Comparison of ENCODE assay signal across 21 cellular contexts in genomic region chrX:95911062-95911461, GRCh38.
A peak's percentile ranks its signal among the peaks of the same experiment; 100 is the strongest.
DNase-seq lines count a peak whose midpoint lies in the region; ATAC-seq, FAIRE-seq and TF ChIP-seq lines count a peak whose summit lies in the region.
"Had no signal": no experiment of that assay in that cellular context is flagged by ENCODE, and none has a peak within 500 bp of the region (broad histone marks: within the 10 kb centered on the region; RNA-seq: fewer than 3 reads in every experiment).

No MANE protein-coding gene starts in this region.

- no peak for TF ChIP-seq RAD21 in A549 (conservative IDR thresholded peaks at IDR 0.05 in 1 of 2, IDR thresholded peaks at IDR 0.05 in 1 of 2)

- no peaks in the 10 kb centered on the region for H3K4me1 ChIP-seq in A549
- no peaks in the 10 kb centered on the region for H3K4me1 ChIP-seq in GM23338 (ENCODE audit: insufficient read depth)
- no peaks in the 10 kb centered on the region for H3K4me1 ChIP-seq in astrocyte (ENCODE audit: insufficient read depth, low read length)
- H3K4me1 ChIP-seq: Caco-2 had no signal

- no peak for TF ChIP-seq EP300 in A549 (IDR thresholded peaks at IDR 0.05)

- no peak for TF ChIP-seq POLR2A in A549 (IDR thresholded peaks at IDR 0.05; ENCODE audit: low read length)

- no peak overlapping the region for H3K4me2 ChIP-seq in A549
- no peak overlapping the region for H3K4me2 ChIP-seq in GM23338
- no peak overlapping the region for H3K4me2 ChIP-seq in astrocyte (ENCODE audit: low read length)
- H3K4me2 ChIP-seq: BLaER1 treated with 17β-estradiol and CSF1 and Interleukin-3, amounts not matched to agents 10 nM and 100 nM had no signal

- H3K27ac ChIP-seq in A549: no peak overlapping the region
- no peak overlapping the region for H3K27ac ChIP-seq in GM23338 (ENCODE audit: low read depth)
- no peak overlapping the region for H3K27ac ChIP-seq in astrocyte (ENCODE audit: low read depth, low read length)
- H3K27ac ChIP-seq: BLaER1 treated with 17β-estradiol and CSF1 and Interleukin-3, amounts not matched to agents 10 nM and 100 nM; C4-2B had no signal

- POLR2A ChIA-PET in A549 (lab: Yijun Ruan, JAX): no interaction called here

- FAIRE-seq in A549 (lab: Jason Lieb, UNC): peak; percentile 32
- FAIRE-seq in astrocyte (lab: Jason Lieb, UNC): peak; percentile 67
- FAIRE-seq: A204.1, D721Med, G401.6, GM12878, GM12892, GM18507 had no signal

- no peaks in the 10 kb centered on the region for H3K36me3 ChIP-seq in GM23338 (ENCODE audit: insufficient read depth)
- no peaks in the 10 kb centered on the region for H3K36me3 ChIP-seq in astrocyte (ENCODE audit: insufficient read depth, low read length)
- H3K36me3 ChIP-seq: BLaER1 treated with 17β-estradiol and CSF1 and Interleukin-3, amounts not matched to agents 10 nM and 100 nM had no signal

- peaks cover 3% of the 10 kb centered on the region; the same call in 1 of the 3 replicates for H3K9me3 Mint-ChIP-seq in GM23338
- no peaks in the 10 kb centered on the region for H3K9me3 Mint-ChIP-seq in astrocyte (ENCODE audit: unreplicated experiment)
- H3K9me3 Mint-ChIP-seq: CD4-positive, alpha-beta T cell; CD8-positive, alpha-beta T cell had no signal

- CTCF ChIA-PET in A549 (lab: Yijun Ruan, JAX): no interaction called here

- H3K79me2 ChIP-seq in GM23338 (replicated peaks; ENCODE audit: insufficient read depth) (no peaks in the 10 kb centered on the region), astrocyte (ENCODE audit: insufficient read depth, low read length) (no peaks in the 10 kb centered on the region)

- ATAC-seq in A549 (no peak), GM23338 (no peak)
- ATAC-seq: CD8-positive, alpha-beta T cell; GM12878 had no signal

- H3K9me3 ChIP-seq in A549 (no peaks in the 10 kb centered on the region), astrocyte (ENCODE audit: insufficient read depth, low read depth, low read length) (no peaks in the 10 kb centered on the region)
- H3K9me3 ChIP-seq: BLaER1 treated with 17β-estradiol and CSF1 and Interleukin-3, amounts not matched to agents 10 nM and 100 nM; Caco-2 had no signal

- H2AFZ ChIP-seq in GM23338 (no peak overlapping the region), astrocyte (ENCODE audit: low read depth, low read length) (no peak overlapping the region)

- TF ChIP-seq CTCF in A549 (IDR thresholded peaks at IDR 0.05): no peak
- TF ChIP-seq CTCF in GM23338 (conservative IDR thresholded peaks at IDR 0.05; ENCODE audit: low read depth in 2 of 2): no peak
- TF ChIP-seq CTCF in astrocyte (IDR thresholded peaks at IDR 0.05; ENCODE audit: insufficient read depth, low read depth, low read length): no peak

- no peaks in the 10 kb centered on the region for H4K20me1 ChIP-seq in GM23338 (replicated peaks; ENCODE audit: insufficient read depth)
- H4K20me1 ChIP-seq in astrocyte (ENCODE audit: insufficient read depth, low read length): no peaks in the 10 kb centered on the region
- H4K20me1 ChIP-seq: BLaER1 treated with 17β-estradiol and CSF1 and Interleukin-3, amounts not matched to agents 10 nM and 100 nM had no signal

- DNase-seq in A549 (ENCODE audit: low read depth in 1 of 2, low spot score in 1 of 2) (no peak), GM23338 (ENCODE audit: low spot score) (no peak), astrocyte (ENCODE audit: low read depth) (no peak), GM19240 (ENCODE audit: insufficient read length, low spot score) (no peak), GDM1 (lab: John Stamatoyannopoulos, UW) (no peak)
- DNase-seq: 8988T; AML-193; Caco-2; Calu3; CD4-positive, alpha-beta T cell; CD8-positive, alpha-beta T cell; DMS79 treated with DMSO at 0.1 percent for 48 hours had no signal

- no peak overlapping the region for H3K4me3 Mint-ChIP-seq in GM23338
- no peak overlapping the region for H3K4me3 Mint-ChIP-seq in astrocyte (ENCODE audit: unreplicated experiment)
- H3K4me3 Mint-ChIP-seq: B cell; CD4-positive, alpha-beta T cell; CD8-positive, alpha-beta T cell had no signal

- H3K4me3 ChIP-seq in A549: no peak overlapping the region
- no peak overlapping the region for H3K4me3 ChIP-seq in GM23338
- no peak overlapping the region for H3K4me3 ChIP-seq in astrocyte (ENCODE audit: insufficient read depth, low read depth, low read length)
- H3K4me3 ChIP-seq: BLaER1 treated with 17β-estradiol and CSF1 and Interleukin-3, amounts not matched to agents 10 nM and 100 nM; GM12878 had no signal

- H3K27me3 Mint-ChIP-seq in GM23338 (ENCODE audit: insufficient read depth, low read depth, poor library complexity) (peaks cover 2% of the 10 kb centered on the region), astrocyte (ENCODE audit: low read depth, unreplicated experiment) (no peaks in the 10 kb centered on the region)
- H3K27me3 Mint-ChIP-seq: B cell; CD4-positive, alpha-beta T cell had no signal

- H3K27ac Mint-ChIP-seq in GM23338: peak overlapping the region; percentile 67; the same call in 1 of the 2 replicates
- no peak overlapping the region for H3K27ac Mint-ChIP-seq in astrocyte (ENCODE audit: unreplicated experiment)
- H3K27ac Mint-ChIP-seq: B cell; CD4-positive, alpha-beta T cell; CD8-positive, alpha-beta T cell had no signal

- no peaks in the 10 kb centered on the region for H3F3A ChIP-seq in GM23338 (replicated peaks; ENCODE audit: low read depth)

- no peak overlapping the region for H3K9ac ChIP-seq in astrocyte (ENCODE audit: low read length)
- H3K9ac ChIP-seq: BLaER1 treated with 17β-estradiol and CSF1 and Interleukin-3, amounts not matched to agents 10 nM and 100 nM had no signal

- H3K4me1 Mint-ChIP-seq in GM23338 (peaks cover 3% of the 10 kb centered on the region; the same call in 1 of the 3 replicates), astrocyte (ENCODE audit: low read depth, unreplicated experiment) (peaks cover 2% of the 10 kb centered on the region)
- H3K4me1 Mint-ChIP-seq: B cell had no signal

- H3K27me3 ChIP-seq in GM23338 (ENCODE audit: insufficient read depth) (no peaks in the 10 kb centered on the region), astrocyte (ENCODE audit: insufficient read depth, low read length) (no peaks in the 10 kb centered on the region)

- 8% methylated on average over 1 of the region's 1 CpG for WGBS in A549 (ENCODE audit: missing lambda C conversion rate)

- H3K9me2 ChIP-seq in GM23338 (ENCODE audit: insufficient read depth): no peaks in the 10 kb centered on the region

- H3K36me3 Mint-ChIP-seq in GM23338 (ENCODE audit: low read depth): no peaks in the 10 kb centered on the region
- H3K36me3 Mint-ChIP-seq in astrocyte (ENCODE audit: low read depth, unreplicated experiment): no peaks in the 10 kb centered on the region
- H3K36me3 Mint-ChIP-seq: CD8-positive, alpha-beta T cell had no signal

TF ChIP-seq in A549, 52 proteins besides CTCF, POLR2A, EP300 and RAD21 (continues in another document):
- TF ChIP-seq KDM1A (IDR thresholded peaks at IDR 0.05; ENCODE audit: low read depth): no peak
- no peak for TF ChIP-seq CHD2 (IDR thresholded peaks at IDR 0.05; ENCODE audit: low read length, partially characterized antibody)
- no peak for TF ChIP-seq KDM5A (IDR thresholded peaks at IDR 0.05)
- TF ChIP-seq PHF8 (IDR thresholded peaks at IDR 0.05; ENCODE audit: borderline replicate concordance, low read depth): no peak
- peak; percentile 54 for TF ChIP-seq MAFK (IDR thresholded peaks at IDR 0.05; ENCODE audit: partially characterized antibody)
- TF ChIP-seq FOSB (CRISPR knock-in tag; IDR thresholded peaks at IDR 0.05): no peak
- TF ChIP-seq, protein P1, sequence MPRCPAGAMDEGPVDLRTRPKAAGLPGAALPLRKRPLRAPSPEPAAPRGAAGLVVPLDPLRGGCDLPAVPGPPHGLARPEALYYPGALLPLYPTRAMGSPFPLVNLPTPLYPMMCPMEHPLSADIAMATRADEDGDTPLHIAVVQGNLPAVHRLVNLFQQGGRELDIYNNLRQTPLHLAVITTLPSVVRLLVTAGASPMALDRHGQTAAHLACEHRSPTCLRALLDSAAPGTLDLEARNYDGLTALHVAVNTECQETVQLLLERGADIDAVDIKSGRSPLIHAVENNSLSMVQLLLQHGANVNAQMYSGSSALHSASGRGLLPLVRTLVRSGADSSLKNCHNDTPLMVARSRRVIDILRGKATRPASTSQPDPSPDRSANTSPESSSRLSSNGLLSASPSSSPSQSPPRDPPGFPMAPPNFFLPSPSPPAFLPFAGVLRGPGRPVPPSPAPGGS (IDR thresholded peaks at IDR 0.05): no peak
- TF ChIP-seq, protein P2, sequence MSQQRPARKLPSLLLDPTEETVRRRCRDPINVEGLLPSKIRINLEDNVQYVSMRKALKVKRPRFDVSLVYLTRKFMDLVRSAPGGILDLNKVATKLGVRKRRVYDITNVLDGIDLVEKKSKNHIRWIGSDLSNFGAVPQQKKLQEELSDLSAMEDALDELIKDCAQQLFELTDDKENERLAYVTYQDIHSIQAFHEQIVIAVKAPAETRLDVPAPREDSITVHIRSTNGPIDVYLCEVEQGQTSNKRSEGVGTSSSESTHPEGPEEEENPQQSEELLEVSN (IDR thresholded peaks at IDR 0.05; ENCODE audit: borderline replicate concordance, low read depth): no peak
